Comparison of ENCODE assay signal across 1 cellular context in genomic region chr3:48663489-48664312, GRCh38.
A peak's percentile ranks its signal among the peaks of the same experiment; 100 is the strongest.
TF ChIP-seq lines count a peak whose summit lies in the region.

No MANE protein-coding gene starts in this region.

TF ChIP-seq in HepG2, 621 proteins besides CTCF, POLR2A, EP300 and RAD21 (continued from another document and continues in another):
- TF ChIP-seq DZIP1 (CRISPR knock-in tag; IDR thresholded peaks at IDR 0.05) (peak; percentile 5; the same call in 1 of the 2 replicates), ZBTB2 (CRISPR knock-in tag; IDR thresholded peaks at IDR 0.05; ENCODE audit: low read depth) (peak; percentile 83), SPEN (CRISPR knock-in tag; IDR thresholded peaks at IDR 0.05; ENCODE audit: low read depth) (peak; percentile 87), THYN1 (CRISPR knock-in tag; IDR thresholded peaks at IDR 0.05; ENCODE audit: borderline replicate concordance, low read depth) (no peak), CBFB (CRISPR knock-in tag; IDR thresholded peaks at IDR 0.05) (0 out of 2 replicates have a peak, but pooled peaks have one; percentile 57), ZNF512B (CRISPR knock-in tag; IDR thresholded peaks at IDR 0.05; ENCODE audit: borderline replicate concordance) (0 out of 2 replicates have a peak, but pooled peaks have one; percentile 36), ZNF501 (CRISPR knock-in tag; IDR thresholded peaks at IDR 0.05) (peak; percentile 47), KLF15 (CRISPR knock-in tag; IDR thresholded peaks at IDR 0.05; ENCODE audit: borderline replicate concordance) (0 out of 2 replicates have a peak, but pooled peaks have one; percentile 56), ZNF704 (CRISPR knock-in tag; IDR thresholded peaks at IDR 0.05; ENCODE audit: borderline replicate concordance) (peak; percentile 79; the same call in 1 of the 2 replicates), ZNF574 (CRISPR knock-in tag; IDR thresholded peaks at IDR 0.05) (peak; percentile 72), HNF1A (IDR thresholded peaks at IDR 0.05; ENCODE audit: low read depth) (0 out of 2 replicates have a peak, but pooled peaks have one; percentile 16), HNF1A (CRISPR knock-in tag; IDR thresholded peaks at IDR 0.05; ENCODE audit: borderline replicate concordance) (peak; percentile 51; the same call in 1 of the 2 replicates), CEBPB (IDR thresholded peaks at IDR 0.05; ENCODE audit: borderline replicate concordance, low read depth, low read length) (no peak; the same call in 1 of the 2 replicates), HNRNPL (IDR thresholded peaks at IDR 0.05; ENCODE audit: low read depth, low read length) (peak; percentile 74), ZNF263 (CRISPR knock-in tag; IDR thresholded peaks at IDR 0.05) (peak; percentile 83), ZFP90 (CRISPR knock-in tag; IDR thresholded peaks at IDR 0.05; ENCODE audit: borderline replicate concordance) (peak; percentile 94), ZNF557 (CRISPR knock-in tag; IDR thresholded peaks at IDR 0.05) (peak; percentile 90), ZFP62 (CRISPR knock-in tag; IDR thresholded peaks at IDR 0.05) (no peak), RBM22 (optimal IDR thresholded peaks at IDR 0.05; ENCODE audit: low read length) (peak; percentile 85), TOPORS (CRISPR knock-in tag; IDR thresholded peaks at IDR 0.05) (peak; percentile 45; the same call in 1 of the 2 replicates), ZSCAN12 (CRISPR knock-in tag; IDR thresholded peaks at IDR 0.05) (no peak), SSRP1 (CRISPR knock-in tag; IDR thresholded peaks at IDR 0.05) (no peak), ZNF264 (CRISPR knock-in tag; IDR thresholded peaks at IDR 0.05) (peak; percentile 76), MTF2 (CRISPR knock-in tag; IDR thresholded peaks at IDR 0.05; ENCODE audit: borderline replicate concordance) (peak; percentile 90; the same call in 1 of the 2 replicates), ZMYM3 (CRISPR knock-in tag; IDR thresholded peaks at IDR 0.05) (0 out of 2 replicates have a peak, but pooled peaks have one; percentile 16), ZBTB38 (CRISPR knock-in tag; IDR thresholded peaks at IDR 0.05) (no peak), ZNF281 (CRISPR knock-in tag; IDR thresholded peaks at IDR 0.05; ENCODE audit: borderline replicate concordance) (peak; percentile 93), ZNF660 (CRISPR knock-in tag; IDR thresholded peaks at IDR 0.05; ENCODE audit: borderline replicate concordance, low read depth) (no peak), SALL2 (CRISPR knock-in tag; IDR thresholded peaks at IDR 0.05) (peak; percentile 58), ARID3A (IDR thresholded peaks at IDR 0.05; ENCODE audit: low read depth, low read length) (no peak), PITX1 (CRISPR knock-in tag; IDR thresholded peaks at IDR 0.05) (peak; percentile 69; the same call in 1 of the 2 replicates), DBP (CRISPR knock-in tag; IDR thresholded peaks at IDR 0.05; ENCODE audit: not compliant biosample characterization) (no peak)
